Comparison of ENCODE assay signal across 9 cellular contexts in the genomic region with DNA sequence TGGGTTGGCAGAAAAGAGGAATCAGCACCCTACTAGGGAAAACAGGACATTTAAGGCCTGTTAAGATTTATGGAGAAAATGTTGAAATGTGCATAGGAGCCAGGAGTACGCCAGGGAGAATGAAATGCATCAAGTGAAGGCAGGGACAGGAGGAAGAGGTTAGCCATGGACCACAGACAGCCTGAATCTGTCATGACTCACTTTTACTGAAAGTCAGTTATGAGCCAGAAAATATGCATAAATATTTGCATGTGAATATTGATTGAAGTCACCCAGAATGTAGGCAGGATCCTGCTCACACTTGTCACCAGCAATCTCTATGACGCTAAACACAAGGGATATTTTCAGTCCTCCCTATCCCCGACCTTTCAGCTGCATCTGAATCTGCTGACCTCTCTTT. TPM values are rescaled to one million over a fixed set of nuclear protein-coding genes. Genes with fewer than 3 reads are reported as not detected.
DNase-seq lines count a peak whose midpoint lies in the region; ATAC-seq and TF ChIP-seq lines count a peak whose summit lies in the region.
"Had no signal": no experiment of that assay in that cellular context is flagged by ENCODE, and none has a peak within 500 bp of the region (broad histone marks: within the 10 kb centered on the region; RNA-seq: fewer than 3 reads in every experiment).

No MANE protein-coding gene starts in this region.

- H3K36me3 ChIP-seq in breast epithelium (no peaks in the 10 kb centered on the region), adipocyte (ENCODE audit: control insufficient read depth, insufficient read depth, low read length, severe bottlenecking) (no peaks in the 10 kb centered on the region), Caco-2 (ENCODE audit: control insufficient read depth, insufficient read depth, low read length) (no peaks in the 10 kb centered on the region)

- POLR2A ChIA-PET in MCF 10A (lab: Yijun Ruan, JAX) (interaction anchor here (1.1 to 2.9 kb wide), 3 partner anchors 9 to 28 kb away, joined by 4 to 23 read pairs (median 20); no protein-coding TSS in a partner anchor), Caco-2 (lab: Charles Lee) (no interaction called here)

- no peaks in the 10 kb centered on the region for H3K27me3 ChIP-seq in breast epithelium
- no peaks in the 10 kb centered on the region for H3K27me3 ChIP-seq in adipocyte (replicated peaks; ENCODE audit: control insufficient read depth, insufficient read depth, low read length)
- H3K27me3 ChIP-seq in Caco-2 (replicated peaks; ENCODE audit: control insufficient read depth, insufficient read depth, low read length) = no peaks in the 10 kb centered on the region

- peaks cover 0 to 5% of the 10 kb centered on the region in 2 donors for H3K4me1 ChIP-seq in breast epithelium
- peaks cover 53% of the 10 kb centered on the region for H3K4me1 ChIP-seq in adipocyte (ENCODE audit: control insufficient read depth, insufficient read depth, low read length)
- H3K4me1 ChIP-seq in Caco-2 = no peaks in the 10 kb centered on the region

- H3K27ac ChIP-seq in breast epithelium = peak overlapping the region in 1 of 2 donors; percentile 36
- H3K27ac ChIP-seq: HL-60 had no signal

- TF ChIP-seq CTCF in MCF 10A (IDR thresholded peaks at IDR 0.05; ENCODE audit: unreplicated experiment) (no peak), breast epithelium (IDR thresholded peaks at IDR 0.05) (no peak), Caco-2 (IDR thresholded peaks at IDR 0.05; ENCODE audit: insufficient read depth in 1 of 2, low read depth in 1 of 2, low read length in 1 of 2, severe bottlenecking in 1 of 2, unreplicated experiment in 1 of 2) (no peak)

- peak; percentile 95 for ATAC-seq in stimulated activated naive CD8-positive, alpha-beta T cell treated with anti-CD3 and anti-CD28 coated beads, Interleukin-15, amount 100 ng/mL, for 72 hours

- H3K27me3 Mint-ChIP-seq in MCF 10A (ENCODE audit: insufficient read depth, unreplicated experiment) (no peaks in the 10 kb centered on the region), Caco-2 (ENCODE audit: insufficient read depth, unreplicated experiment) (no peaks in the 10 kb centered on the region)
- no peaks in the 10 kb centered on the region for H3K27me3 Mint-ChIP-seq in stimulated activated naive CD8-positive, alpha-beta T cell treated with anti-CD3 and anti-CD28 coated beads, Interleukin-15, amount 100 ng/mL, for 72 hours

- BruUV-seq in MCF 10A (replicated peaks; lab: Mats Ljungman, UMichigan) (no TSS peak), Caco-2 (replicated peaks; lab: Mats Ljungman, UMichigan) (no TSS peak)

- H3K9me3 ChIP-seq in breast epithelium (no peaks in the 10 kb centered on the region), adipocyte (ENCODE audit: control insufficient read depth, low read length) (no peaks in the 10 kb centered on the region), Caco-2 (no peaks in the 10 kb centered on the region)

- intact Hi-C loops in MCF 10A (cut with micrococcal nuclease) (no loop called here), breast epithelium (cut with DNase I; ENCODE audit: low total_unique reads) (no loop called here), Caco-2 (cut with micrococcal nuclease; ENCODE audit: unreplicated experiment) (no loop called here)

- H3K4me3 ChIP-seq in breast epithelium (no peak overlapping the region), adipocyte (ENCODE audit: low read length) (no peak overlapping the region), Caco-2 (ENCODE audit: low read depth, low read length) (no peak overlapping the region)

- H3K27ac Mint-ChIP-seq in MCF 10A (ENCODE audit: low read depth, unreplicated experiment) (peak overlapping the region; percentile 97), Caco-2 (ENCODE audit: unreplicated experiment) (no peak overlapping the region)
- no peak overlapping the region for H3K27ac Mint-ChIP-seq in stimulated activated naive CD8-positive, alpha-beta T cell treated with anti-CD3 and anti-CD28 coated beads, Interleukin-15, amount 100 ng/mL, for 72 hours

- peaks cover 22% of the 10 kb centered on the region for H3K36me3 Mint-ChIP-seq in MCF 10A (ENCODE audit: insufficient read depth, unreplicated experiment)
- H3K36me3 Mint-ChIP-seq in Caco-2 (ENCODE audit: insufficient read depth, unreplicated experiment) = no peaks in the 10 kb centered on the region

- H3K4me3 Mint-ChIP-seq in MCF 10A (ENCODE audit: unreplicated experiment) (peak overlapping the region; percentile 54), Caco-2 (ENCODE audit: unreplicated experiment) (no peak overlapping the region)
- H3K4me3 Mint-ChIP-seq in stimulated activated naive CD8-positive, alpha-beta T cell treated with anti-CD3 and anti-CD28 coated beads, Interleukin-15, amount 100 ng/mL, for 72 hours = peak overlapping the region; percentile 49 to 52

- CTCF ChIA-PET in MCF 10A (lab: Yijun Ruan, JAX) (interaction anchor here (0.6 to 2.3 kb wide), 5 partner anchors 24 to 82 kb away, joined by 3 to 10 read pairs (median 4); partner anchors contain the start of gene CFAP54), Caco-2 (lab: Charles Lee) (no interaction called here)

- no peaks in the 10 kb centered on the region for H3K9me3 Mint-ChIP-seq in MCF 10A (ENCODE audit: unreplicated experiment)
- no peaks in the 10 kb centered on the region for H3K9me3 Mint-ChIP-seq in stimulated activated naive CD8-positive, alpha-beta T cell treated with anti-CD3 and anti-CD28 coated beads, Interleukin-15, amount 100 ng/mL, for 72 hours
- H3K9me3 Mint-ChIP-seq in Caco-2 (ENCODE audit: unreplicated experiment) = no peaks in the 10 kb centered on the region

- H3K9ac ChIP-seq in adipocyte (ENCODE audit: low read length) = peak overlapping the region; percentile 50

- H3K4me1 Mint-ChIP-seq in MCF 10A (ENCODE audit: insufficient read depth, unreplicated experiment) = peaks cover 45% of the 10 kb centered on the region
- peaks cover 60% of the 10 kb centered on the region for H3K4me1 Mint-ChIP-seq in stimulated activated naive CD8-positive, alpha-beta T cell treated with anti-CD3 and anti-CD28 coated beads, Interleukin-15, amount 100 ng/mL, for 72 hours
- H3K4me1 Mint-ChIP-seq in Caco-2 (ENCODE audit: low read depth, unreplicated experiment) = peaks cover 7% of the 10 kb centered on the region

- no peak for TF ChIP-seq POLR2A in breast epithelium (IDR thresholded peaks at IDR 0.05)

- DNase-seq in MCF 10A (ENCODE audit: unreplicated experiment) (peak; percentile 72), breast epithelium (ENCODE audit: low spot score in 2 of 2) (no peak), HPDE6-E6E7 (ENCODE audit: extremely low spot score) (peak; percentile 41), adipocyte (ENCODE audit: low read depth) (peak; percentile 80), inferior parietal cortex (ENCODE audit: extremely low spot score) (no peak), Caco-2 (no peak), NCI-H1092 (lab: John Stamatoyannopoulos, UW) (no peak)
- peak; percentile 29 to 61 for DNase-seq in stimulated activated naive CD8-positive, alpha-beta T cell treated with anti-CD3 and anti-CD28 coated beads, Interleukin-15, amount 100 ng/mL, for 72 hours

RNA-seq across cellular contexts. Expression of gene CDK17, which starts 25.1 kb away (rescaled TPM):
- total RNA-seq in MCF 10A (2022) (49.8 and 50.9 TPM in 2 replicates), breast epithelium (100 to 1,000 TPM in 1 of 3 donors, 10 to 100 TPM in 2; 47.7 to 113 (median 81.0) TPM), Caco-2 (2022) (11.5 and 11.7 TPM in 2 replicates)

Comparison
In these comparisons a context has a peak if more than half of its experiments do, and no peak if none do; other contexts are left out.
1. DNase-seq: peak in MCF 10A (single experiment), HPDE6-E6E7 (single experiment), adipocyte (single experiment) and stimulated activated naive CD8-positive, alpha-beta T cell treated with anti-CD3 and anti-CD28 coated beads, Interleukin-15, amount 100 ng/mL, for 72 hours (2 of 2); none in breast epithelium (0 of 2), inferior parietal cortex (single experiment), Caco-2 (0 of 2) and NCI-H1092 (single experiment).